19 cellular contexts compared by ENCODE assay signal in genomic region chr2:232456296-232457120, GRCh38. TPM values are rescaled to one million over a fixed set of nuclear protein-coding genes. Genes with fewer than 3 reads are reported as not detected.
"Had no signal": no experiment of that assay in that cellular context is flagged by ENCODE, and none has a peak within 500 bp of the region (broad histone marks: within the 10 kb centered on the region; RNA-seq: fewer than 3 reads in every experiment).

No MANE protein-coding gene starts in this region.

- H3K9ac ChIP-seq: neural progenitor cell had no signal

- H3K4me2 ChIP-seq: neural progenitor cell had no signal

- DNase-seq: activated CD4-positive, alpha-beta memory T cell treated with anti-CD3 and anti-CD28 coated beads, Interleukin-2, amount 10 ng/mL, durations not matched to agents 7 days and 5 days; activated CD4-positive, alpha-beta T cell treated with anti-CD3 and anti-CD28 coated beads for 4 hours; anterior cingulate cortex; cerebellar nuclear complex; left cardiac atrium; midbrain; naive B cell; stimulated activated CD4-positive, alpha-beta T cell treated with anti-CD3 and anti-CD28 coated beads, Interleukin-15, amount 100 ng/mL, for 24 hours; stimulated activated CD4-positive, alpha-beta T cell treated with anti-CD3 and anti-CD28 coated beads, Interleukin-4, amount 100 ng/mL, for 1 hour; stimulated activated naive CD4-positive, alpha-beta T cell had no signal

- H3K4me1 ChIP-seq: esophagus muscularis mucosa, neural progenitor cell, pancreas, tibial nerve had no signal

- H3K27ac ChIP-seq: esophagus muscularis mucosa, neural progenitor cell, pancreas, tibial nerve had no signal

- H3K4me3 ChIP-seq: esophagus muscularis mucosa, lung, neural progenitor cell, pancreas, tibial nerve had no signal

- H3K36me3 ChIP-seq: esophagus muscularis mucosa, neural progenitor cell, pancreas, tibial nerve had no signal

- H3K9me3 ChIP-seq: esophagus muscularis mucosa, pancreas, tibial nerve had no signal

- H3K27me3 ChIP-seq: neural progenitor cell, pancreas had no signal

- FAIRE-seq: endometrium, pancreas had no signal

- ATAC-seq: left cardiac atrium, pancreas had no signal

- H2AFZ ChIP-seq: neural progenitor cell had no signal

RNA-seq across cellular contexts. Expression of gene ALPI, which starts 0.6 kb away (rescaled TPM):
- total RNA-seq: activated CD4-positive, alpha-beta memory T cell treated with anti-CD3 and anti-CD28 coated beads, Interleukin-2, amount 10 ng/mL, durations not matched to agents 7 days and 5 days; dermis microvascular lymphatic vessel endothelial cell; left cardiac atrium; lung; pancreas; renal cortical epithelial cell; subcutaneous adipose tissue; tibial nerve had no signal
- polyA plus RNA-seq: lung, pancreas had no signal

RNA-seq across cellular contexts. Expression of gene ECEL1, which starts 31.1 kb away (rescaled TPM):
- total RNA-seq: activated CD4-positive, alpha-beta memory T cell treated with anti-CD3 and anti-CD28 coated beads, Interleukin-2, amount 10 ng/mL, durations not matched to agents 7 days and 5 days; dermis microvascular lymphatic vessel endothelial cell; subcutaneous adipose tissue had no signal

RNA-seq across cellular contexts. Expression of gene ALPG, which starts 49.9 kb away (rescaled TPM):
- total RNA-seq: activated CD4-positive, alpha-beta memory T cell treated with anti-CD3 and anti-CD28 coated beads, Interleukin-2, amount 10 ng/mL, durations not matched to agents 7 days and 5 days; dermis microvascular lymphatic vessel endothelial cell; esophagus muscularis mucosa; left cardiac atrium; pancreas; renal cortical epithelial cell; subcutaneous adipose tissue; tibial nerve had no signal
- polyA plus RNA-seq: pancreas had no signal
